In genomic region chr11:57605031-57605430, GRCh38 we compare ENCODE assay signal across 3 cellular contexts. TPM values are rescaled to one million over a fixed set of nuclear protein-coding genes. Genes with fewer than 3 reads are reported as not detected.
"Had no signal": no experiment of that assay in that cellular context is flagged by ENCODE, and none has a peak within 500 bp of the region (broad histone marks: within the 10 kb centered on the region; RNA-seq: fewer than 3 reads in every experiment).

No MANE protein-coding gene starts in this region.

RNA-seq across cellular contexts. Expression of gene SERPING1, which starts 7.5 kb away (rescaled TPM):
- total RNA-seq: HT-29, MCF 10A, SK-MEL-5 had no signal

RNA-seq across cellular contexts. Expression of gene YPEL4, which starts 44.7 kb away (rescaled TPM):
- total RNA-seq: HT-29 had no signal
